9 cellular contexts compared by ENCODE assay signal in genomic region chr22:24230911-24231656, GRCh38. TPM values are rescaled to one million over a fixed set of nuclear protein-coding genes. Genes with fewer than 3 reads are reported as not detected.
A peak's percentile ranks its signal among the peaks of the same experiment; 100 is the strongest.
DNase-seq lines count a peak whose midpoint lies in the region; ATAC-seq, FAIRE-seq and TF ChIP-seq lines count a peak whose summit lies in the region.
"Had no signal": no experiment of that assay in that cellular context is flagged by ENCODE, and none has a peak within 500 bp of the region (broad histone marks: within the 10 kb centered on the region; RNA-seq: fewer than 3 reads in every experiment).

No MANE protein-coding gene starts in this region.

- no peak overlapping the region; the same call in 1 of the 2 replicates for H3K27ac ChIP-seq in H1 (ENCODE audit: low read depth, low read length)
- no peak overlapping the region for H3K27ac ChIP-seq in sigmoid colon
- H3K27ac ChIP-seq in uterus = no peak overlapping the region

- peak overlapping the region; percentile 22 for H4K5ac ChIP-seq in H1 (ENCODE audit: insufficient read length, low read depth, low read length)

- DNase-seq in AG04449 (ENCODE audit: low read depth, low spot score) (no peak), KBM-7 (peak; percentile 54), H1 (ENCODE audit: low read depth in 1 of 2, low spot score in 2 of 2) (peak; percentile 51 to 98), sigmoid colon (peak; percentile 65), ureter (ENCODE audit: low spot score) (no peak), uterus (no peak)
- DNase-seq in activated CD4-positive, alpha-beta T cell treated with anti-CD3 and anti-CD28 coated beads, Interleukin-2, amount 50 U/mL, for 24 hours (ENCODE audit: low read depth in 1 of 2, low spot score in 1 of 2) = peak; percentile 40 to 42

- TF ChIP-seq CTCF in AG04449 (IDR thresholded peaks at IDR 0.05; ENCODE audit: insufficient read depth, low read length, missing control alignments) (peak; percentile 21), H1 (IDR thresholded peaks at IDR 0.05; ENCODE audit: control extremely low read depth in 1 of 3, insufficient read depth in 1 of 3, low read depth in 1 of 3, low read length in 3 of 3) (peak; percentile 55 to 81 (median 78)), sigmoid colon (IDR thresholded peaks at IDR 0.05) (no peak), uterus (IDR thresholded peaks at IDR 0.05) (peak in 1 of 4 experiments; percentile 8)

- 59% methylated on average over 16 of the region's 18 CpGs; no CpG with 5 or more reads in 1 of the 2 experiments for WGBS in H1 (ENCODE audit: extremely low coverage in 1 of 2, insufficient coverage in 1 of 2, insufficient read length in 1 of 2, insufficient replicate concordance in 2 of 2, low coverage in 1 of 2, low lambda C conversion rate in 2 of 2, missing lambda C conversion rate in 1 of 2), 2 experiments
- 44 to 55% methylated on average over 18 of the region's 18 CpGs for WGBS in sigmoid colon, 2 donors

- intact Hi-C loops in sigmoid colon (cut with DNase I) = no loop called here
- intact Hi-C loops in uterus (cut with DNase I; ENCODE audit: low total_unique reads) = no loop called here

- H3K18ac ChIP-seq in H1 (ENCODE audit: extremely low read depth, low read length) = no peak overlapping the region; the same call in 1 of the 2 replicates

- ATAC-seq in HG02763 (IDR thresholded peaks at IDR 0.05; ENCODE audit: unreplicated experiment) = no peak

- no peak for FAIRE-seq in H1 (lab: Jason Lieb, UNC)
- FAIRE-seq: colon had no signal

- H3K4ac ChIP-seq in H1 (replicated peaks; ENCODE audit: insufficient read length, low read depth, low read length) = no peak overlapping the region

- no peaks in the 10 kb centered on the region for H3K79me1 ChIP-seq in H1 (ENCODE audit: low read depth, low read length)

- H3K79me2 ChIP-seq in H1 (ENCODE audit: control insufficient read depth in 1 of 2, insufficient read depth in 2 of 2, low read length in 2 of 2) = no peaks in the 10 kb centered on the region

- no peak overlapping the region for H3K23ac ChIP-seq in H1 (ENCODE audit: insufficient read length)

- H3K9ac ChIP-seq in H1 (replicated peaks in 1 of 4; ENCODE audit: extremely low read depth in 1 of 4, low read depth in 3 of 4, low read length in 3 of 4) = no peak overlapping the region

- CTCF ChIA-PET in AG04449 (lab: Yijun Ruan, JAX) (interaction anchor here (0.7 to 2.0 kb wide), 8 partner anchors 9 to 41 kb away, joined by 3 to 7 read pairs (median 5); no protein-coding TSS in a partner anchor), H1 (lab: Charles Lee; ENCODE audit: partially characterized antibody) (interaction anchor here (0.7 to 6.9 kb wide), 19 partner anchors 9 to 311 kb away, joined by 3 to 96 read pairs (median 6); partner anchors contain the start of genes GGT5 and SUSD2)

- H3K9me3 ChIP-seq in H1 (ENCODE audit: insufficient read depth in 2 of 2, low read depth in 1 of 2, low read length in 1 of 2) (no peaks in the 10 kb centered on the region), sigmoid colon (no peaks in the 10 kb centered on the region), uterus (no peaks in the 10 kb centered on the region)

- H3K4me3 ChIP-seq in AG04449 (ENCODE audit: low read depth, low read length) (no peak overlapping the region), H1 (ENCODE audit: extremely low read depth in 1 of 4, insufficient read depth in 2 of 4, low read depth in 3 of 4, low read length in 4 of 4) (no peak overlapping the region), sigmoid colon (no peak overlapping the region), uterus (no peak overlapping the region)

- peak overlapping the region; percentile 56; the same call in 1 of the 2 replicates for H2BK20ac ChIP-seq in H1 (ENCODE audit: low read length)

- no peak overlapping the region for H2AK5ac ChIP-seq in H1 (ENCODE audit: low read depth, low read length)

- no peak overlapping the region for H2BK120ac ChIP-seq in H1 (replicated peaks; ENCODE audit: low read depth, low read length)

- peak overlapping the region; percentile 30; the same call in 1 of the 2 replicates for H4K8ac ChIP-seq in H1 (ENCODE audit: extremely low read depth, insufficient read depth, low read length)

- in situ Hi-C loops in KBM-7 (cut with MboI; ENCODE audit: low pct_unique_long_range_greater_than_20kb, low sequenced_read_pairs) = no loop called here

- no peak overlapping the region for H2BK12ac ChIP-seq in H1 (ENCODE audit: low read depth, low read length)

- H3K4me1 ChIP-seq in H1 (replicated peaks in 1 of 4; ENCODE audit: control insufficient read depth in 3 of 4, insufficient read depth in 4 of 4, low read length in 3 of 4) = peaks cover 0 to 5% (median 4%) of the 10 kb centered on the region in 4 experiments; a peak in 3 of 7 replicates
- H3K4me1 ChIP-seq in sigmoid colon = no peaks in the 10 kb centered on the region
- H3K4me1 ChIP-seq in uterus = no peaks in the 10 kb centered on the region

- TF ChIP-seq POLR2A in H1 (IDR thresholded peaks at IDR 0.05; ENCODE audit: control extremely low read depth in 1 of 2, low read depth in 2 of 2, low read length in 2 of 2) (no peak), sigmoid colon (IDR thresholded peaks at IDR 0.05) (no peak), uterus (IDR thresholded peaks at IDR 0.05) (no peak)

- peak overlapping the region; percentile 100 for H2AFZ ChIP-seq in H1 (ENCODE audit: low read length)

- H3K36me3 ChIP-seq in H1 (ENCODE audit: control insufficient read depth in 2 of 4, insufficient read depth in 4 of 4, low read length in 3 of 4) (no peaks in the 10 kb centered on the region), sigmoid colon (no peaks in the 10 kb centered on the region), uterus (no peaks in the 10 kb centered on the region)

- TF ChIP-seq EP300 in H1 (IDR thresholded peaks at IDR 0.05; ENCODE audit: borderline replicate concordance in 1 of 2, low read depth in 2 of 2, low read length in 2 of 2) = no peak
- TF ChIP-seq EP300 in sigmoid colon (IDR thresholded peaks at IDR 0.05) = no peak

- no peak overlapping the region for H3K14ac ChIP-seq in H1 (ENCODE audit: insufficient read length)

- H3K27me3 ChIP-seq in H1 (replicated peaks in 1 of 4; ENCODE audit: control insufficient read depth in 3 of 4, extremely low read depth in 1 of 4, insufficient read depth in 3 of 4, low read length in 3 of 4) (no peaks in the 10 kb centered on the region; a peak in 2 of 7 replicates), sigmoid colon (no peaks in the 10 kb centered on the region), uterus (no peaks in the 10 kb centered on the region)

- TF ChIP-seq RAD21 in H1 (IDR thresholded peaks at IDR 0.05 in 1 of 2, conservative IDR thresholded peaks at IDR 0.05 in 1 of 2; ENCODE audit: low read depth in 2 of 2, low read length in 2 of 2) = peak; percentile 44 to 67; a peak in 3 of 4 replicates

- peak overlapping the region; percentile 11 to 31; a peak in 2 of 4 replicates for H3K4me2 ChIP-seq in H1 (ENCODE audit: insufficient read depth in 1 of 2, low read depth in 2 of 2, low read length in 2 of 2)

- H2BK5ac ChIP-seq in H1 (ENCODE audit: low read depth, low read length) = no peak overlapping the region

- peak overlapping the region; percentile 77; the same call in 1 of the 2 replicates for H2BK15ac ChIP-seq in H1 (ENCODE audit: low read length)

- POLR2A ChIA-PET in AG04449 (lab: Yijun Ruan, JAX) (interaction anchor here (0.6 kb wide), 1 partner anchor 362 kb away, joined by 3 read pairs; the partner anchor contains the start of gene LRRC75B), H1 (lab: Charles Lee; ENCODE audit: partially characterized antibody) (no interaction called here)

- H4K91ac ChIP-seq in H1 (replicated peaks; ENCODE audit: insufficient read length, low read length) = no peak overlapping the region

- H3K23me2 ChIP-seq in H1 (ENCODE audit: low read depth, low read length) = no peaks in the 10 kb centered on the region

- H4K20me1 ChIP-seq in H1 (replicated peaks in 1 of 2; ENCODE audit: control insufficient read depth in 1 of 2, insufficient read depth in 2 of 2, low read length in 2 of 2) = no peaks in the 10 kb centered on the region

- no peak overlapping the region for H3K56ac ChIP-seq in H1 (replicated peaks; ENCODE audit: insufficient read length, low read depth, low read length)

RNA-seq across cellular contexts. Expression of gene GGT5, which starts 13.8 kb away (rescaled TPM):
- total RNA-seq in H1 (2021; fragmentation: NEBNext Ultra II Directional; extraction: Animal tissue kit (Norgen Biotek cat#: 25700)) = not detected in 2 replicates
- polyA plus RNA-seq in H1 (2011; rRNA removed) (0.05 and 0.24 TPM in 2 replicates), sigmoid colon (10 to 100 TPM in 1 of 3 donors, 1 to 10 TPM in 2; 2.8 to 26.2 (median 4.8) TPM)
- polyA plus RNA-seq in H1 (2011; cell fraction: cytosol; rRNA removed) = not detected
- 0.16 TPM for polyA plus RNA-seq in H1 (2011; cell fraction: nucleus; rRNA removed)
- polyA plus RNA-seq in H1 (2012, experiment 1 of 2) = not detected in 4 replicates
- not detected for polyA plus RNA-seq in H1 (2012, experiment 2 of 2)
- polyA plus RNA-seq in H1 (2013, experiment 1 of 2) = not detected
- polyA plus RNA-seq in H1 (2013, experiment 2 of 2) = not detected
- not detected in 2 replicates for polyA minus RNA-seq in H1 (2011; rRNA and poly(A)+ RNA removed)
- not detected for polyA minus RNA-seq in H1 (2011; cell fraction: cytosol; rRNA and poly(A)+ RNA removed)
- polyA minus RNA-seq in H1 (2011; cell fraction: nucleus; rRNA and poly(A)+ RNA removed) = 0.10 TPM
- total RNA-seq in sigmoid colon (10 to 100 TPM; 15.3 to 35.2 (median 24.5) TPM), ureter (58.2 TPM), uterus (10 to 100 TPM in 3 of 4 donors, 1 to 10 TPM in 1; 4.1 to 95.9 (median 54.9) TPM)

RNA-seq across cellular contexts. Expression of gene SPECC1L, which starts 39.5 kb away (rescaled TPM):
- 61.6 and 66.4 TPM in 2 replicates for total RNA-seq in H1 (2021; fragmentation: NEBNext Ultra II Directional; extraction: Animal tissue kit (Norgen Biotek cat#: 25700))
- polyA plus RNA-seq in H1 (2011; rRNA removed) (15.7 and 16.4 TPM in 2 replicates), sigmoid colon (10 to 100 TPM; 17.4 to 25.0 (median 22.7) TPM)
- polyA plus RNA-seq in H1 (2011; cell fraction: cytosol; rRNA removed) = 20.7 TPM
- polyA plus RNA-seq in H1 (2011; cell fraction: nucleus; rRNA removed) = 36.2 TPM
- 25.4 to 29.1 TPM (median 26.5 TPM) in 4 replicates for polyA plus RNA-seq in H1 (2012, experiment 1 of 2)
- 2.6 TPM for polyA plus RNA-seq in H1 (2012, experiment 2 of 2)
- polyA plus RNA-seq in H1 (2013, experiment 1 of 2) = 18.8 TPM
- 18.6 TPM for polyA plus RNA-seq in H1 (2013, experiment 2 of 2)
- polyA minus RNA-seq in H1 (2011; rRNA and poly(A)+ RNA removed) = 43.5 and 46.1 TPM in 2 replicates
- polyA minus RNA-seq in H1 (2011; cell fraction: cytosol; rRNA and poly(A)+ RNA removed) = 21.0 TPM
- 49.8 TPM for polyA minus RNA-seq in H1 (2011; cell fraction: nucleus; rRNA and poly(A)+ RNA removed)
- total RNA-seq in sigmoid colon (10 to 100 TPM; 28.8 to 52.6 (median 38.9) TPM), ureter (92.9 TPM), uterus (100 to 1,000 TPM in 1 of 4 donors, 10 to 100 TPM in 3; 18.2 to 114 (median 55.3) TPM)

RNA-seq across cellular contexts. Expression of gene SUSD2, which starts 49.8 kb away (rescaled TPM):
- 1.5 and 2.0 TPM in 2 replicates for total RNA-seq in H1 (2021; fragmentation: NEBNext Ultra II Directional; extraction: Animal tissue kit (Norgen Biotek cat#: 25700))
- polyA plus RNA-seq in H1 (2011; rRNA removed) = 4.8 and 5.5 TPM in 2 replicates
- 1.8 TPM for polyA plus RNA-seq in H1 (2011; cell fraction: cytosol; rRNA removed)
- polyA plus RNA-seq in H1 (2011; cell fraction: nucleus; rRNA removed) = 7.8 TPM
- polyA plus RNA-seq in H1 (2012, experiment 1 of 2) = 1.5 to 3.7 TPM (median 2.7 TPM) in 4 replicates
- polyA plus RNA-seq in H1 (2012, experiment 2 of 2) = 1.7 TPM
- 4.0 TPM for polyA plus RNA-seq in H1 (2013, experiment 1 of 2)
- polyA plus RNA-seq in H1 (2013, experiment 2 of 2) = 3.1 TPM
- 1.9 and 2.0 TPM in 2 replicates for polyA minus RNA-seq in H1 (2011; rRNA and poly(A)+ RNA removed)
- polyA minus RNA-seq in H1 (2011; cell fraction: cytosol; rRNA and poly(A)+ RNA removed) = 1.4 TPM
- polyA minus RNA-seq in H1 (2011; cell fraction: nucleus; rRNA and poly(A)+ RNA removed) = 2.1 TPM
- 1 to 10 TPM; 1.2 to 8.6 (median 3.8) TPM for total RNA-seq in sigmoid colon
- 1 to 10 TPM in 1 of 3 donors, not detected in 2; 2.6 TPM for polyA plus RNA-seq in sigmoid colon
- total RNA-seq in ureter = 8.3 TPM
- total RNA-seq in uterus = 10 to 100 TPM in 1 of 4 donors, 1 to 10 TPM in 2, under 1 TPM in 1; 0.88 to 17.6 (median 2.8) TPM

Comparison
In these comparisons a context has a peak if more than half of its experiments do, and no peak if none do; other contexts are left out.
1. DNase-seq: peak in KBM-7 (single experiment), activated CD4-positive, alpha-beta T cell treated with anti-CD3 and anti-CD28 coated beads, Interleukin-2, amount 50 U/mL, for 24 hours (2 of 2), H1 (2 of 2) and sigmoid colon (single experiment); none in AG04449 (single experiment), ureter (single experiment) and uterus (0 of 2).
2. CTCF ChIP-seq: peak in AG04449 (single experiment) and H1 (3 of 3); none in sigmoid colon (0 of 4).